In genomic region chr12:107662431-107662830, GRCh38 we compare ENCODE assay signal across 20 cellular contexts.
"Had no signal": no experiment of that assay in that cellular context is flagged by ENCODE, and none has a peak within 500 bp of the region (broad histone marks: within the 10 kb centered on the region; RNA-seq: fewer than 3 reads in every experiment).

No MANE protein-coding gene starts in this region.

- H3K4me1 Mint-ChIP-seq: naive B cell, neural progenitor cell had no signal

- H3K27ac Mint-ChIP-seq: activated CD4-positive, alpha-beta T cell treated with anti-CD3 and anti-CD28 coated beads, Interleukin-2, amount 10 ng/mL, durations not matched to agents 7 days and 5 days; activated T-cell treated with anti-CD3 and anti-CD28 coated beads, Interleukin-2, amount 50 U/mL, for 72 hours; memory B cell; neural progenitor cell; stimulated activated memory B cell treated with anti-CD40 and anti-IgM and Interleukin-4, amounts not matched to agents 10 μg/mL and 1 μg/mL and 100 μg/mL, for 72 hours had no signal

- H3K4me3 ChIP-seq: ascending aorta, esophagus muscularis mucosa, mucosa of descending colon, neural progenitor cell, sigmoid colon, thoracic aorta, upper lobe of left lung had no signal

- H3K27me3 ChIP-seq: neural progenitor cell, sigmoid colon, upper lobe of left lung had no signal

- H3K4me3 Mint-ChIP-seq: activated CD4-positive, alpha-beta T cell treated with anti-CD3 and anti-CD28 coated beads, Interleukin-2, amount 10 ng/mL, durations not matched to agents 7 days and 5 days; activated naive CD4-positive, alpha-beta T cell treated with anti-CD3 and anti-CD28 coated beads, Interleukin-2, amount 50 U/mL, for 24 hours; activated T-cell treated with anti-CD3 and anti-CD28 coated beads, Interleukin-2, amount 50 U/mL, for 72 hours; memory B cell; neural progenitor cell; stimulated activated memory B cell treated with anti-CD40 and anti-IgM and Interleukin-4, amounts not matched to agents 10 μg/mL and 1 μg/mL and 100 μg/mL, for 72 hours had no signal

- H3K27ac ChIP-seq: ascending aorta, esophagus muscularis mucosa, neural progenitor cell, sigmoid colon, thoracic aorta, upper lobe of left lung had no signal

- H3K4me1 ChIP-seq: ascending aorta, esophagus muscularis mucosa, sigmoid colon, upper lobe of left lung had no signal

- H2AFZ ChIP-seq: neural progenitor cell had no signal

- H3K9me3 ChIP-seq: ascending aorta, esophagus muscularis mucosa, mucosa of descending colon, sigmoid colon, thoracic aorta, upper lobe of left lung had no signal

- H3K9me3 Mint-ChIP-seq: activated CD4-positive, alpha-beta T cell treated with anti-CD3 and anti-CD28 coated beads, Interleukin-2, amount 10 ng/mL, durations not matched to agents 7 days and 5 days; activated naive CD4-positive, alpha-beta T cell treated with anti-CD3 and anti-CD28 coated beads, Interleukin-2, amount 50 U/mL, for 24 hours; activated T-cell treated with anti-CD3 and anti-CD28 coated beads, Interleukin-2, amount 50 U/mL, for 72 hours; memory B cell; naive B cell; neural progenitor cell; stimulated activated memory B cell treated with anti-CD40 and anti-IgM and Interleukin-4, amounts not matched to agents 10 μg/mL and 1 μg/mL and 100 μg/mL, for 72 hours had no signal

- H3K36me3 ChIP-seq: ascending aorta, esophagus muscularis mucosa, neural progenitor cell, sigmoid colon, thoracic aorta, upper lobe of left lung had no signal

- H3K4me2 ChIP-seq: neural progenitor cell had no signal

- ATAC-seq: activated CD4-positive, CD25-positive, alpha-beta regulatory T cell treated with anti-CD3 and anti-CD28 coated beads, Interleukin-2, amount 50 U/mL, for 24 hours; activated T-cell treated with anti-CD3 and anti-CD28 coated beads, Interleukin-2, amount 50 U/mL, for 72 hours; left ventricle myocardium superior; mucosa of descending colon had no signal

- H3K36me3 Mint-ChIP-seq: activated naive CD4-positive, alpha-beta T cell treated with anti-CD3 and anti-CD28 coated beads, Interleukin-2, amount 50 U/mL, for 24 hours; memory B cell; naive B cell; neural progenitor cell; stimulated activated memory B cell treated with anti-CD40 and anti-IgM and Interleukin-4, amounts not matched to agents 10 μg/mL and 1 μg/mL and 100 μg/mL, for 72 hours had no signal

- DNase-seq: activated CD4-positive, alpha-beta T cell treated with anti-CD3 and anti-CD28 coated beads, Interleukin-2, amount 10 ng/mL, durations not matched to agents 7 days and 5 days; activated CD8-positive, alpha-beta memory T cell treated with anti-CD3 and anti-CD28 coated beads for 24 hours; activated CD8-positive, alpha-beta memory T cell treated with anti-CD3 and anti-CD28 coated beads, Interleukin-2, amount 50 U/mL, for 48 hours; activated gamma-delta T cell; activated T-cell treated with anti-CD3 and anti-CD28 coated beads, Interleukin-2, amount 50 U/mL, for 72 hours; effector memory CD4-positive, alpha-beta T cell; left ventricle myocardium superior; mucosa of descending colon; naive B cell; sigmoid colon; stimulated activated CD4-positive, alpha-beta T cell treated with anti-CD3 and anti-CD28 coated beads, Interleukin-4, amount 100 ng/mL, for 4 hours; upper lobe of left lung had no signal
